ENCODE assay signal across 17 cellular contexts in genomic region chr12:8647968-8648367, GRCh38. TPM values are rescaled to one million over a fixed set of nuclear protein-coding genes. Genes with fewer than 3 reads are reported as not detected.
"Had no signal": no experiment of that assay in that cellular context is flagged by ENCODE, and none has a peak within 500 bp of the region (broad histone marks: within the 10 kb centered on the region; RNA-seq: fewer than 3 reads in every experiment).

No MANE protein-coding gene starts in this region.

- H3K36me3 ChIP-seq: spleen, suprapubic skin, thyroid gland had no signal

- H3K4me3 ChIP-seq: coronary artery, heart left ventricle, mucosa of descending colon, psoas muscle, spleen, suprapubic skin, thyroid gland had no signal

- ATAC-seq: heart left ventricle, left lobe of liver, psoas muscle, sciatic nerve had no signal

- H3K27ac ChIP-seq: coronary artery, heart left ventricle, psoas muscle, spleen, suprapubic skin, thyroid gland had no signal

- DNase-seq: effector CD4-positive, alpha-beta T cell; heart left ventricle; hippocampal formation; kidney glomerular epithelial cell; mammary epithelial cell; mucosa of descending colon; psoas muscle; retina; spleen; stimulated activated naive CD4-positive, alpha-beta T cell; thyroid gland had no signal

- H3K9me3 ChIP-seq: heart left ventricle, mucosa of descending colon, psoas muscle, spleen, suprapubic skin, thyroid gland had no signal

- H3K4me1 ChIP-seq: heart left ventricle, psoas muscle, suprapubic skin, thyroid gland had no signal

- H3K27me3 ChIP-seq: heart left ventricle, spleen, suprapubic skin, thyroid gland had no signal

RNA-seq across cellular contexts. Expression of gene AICDA, which starts 35.3 kb away (rescaled TPM):
- polyA plus RNA-seq: esophagus, fibroblast of lung, mammary epithelial cell had no signal
